Comparison of ENCODE assay signal across 16 cellular contexts in genomic region chr16:20937736-20938135, GRCh38.
"Had no signal": no experiment of that assay in that cellular context is flagged by ENCODE, and none has a peak within 500 bp of the region (broad histone marks: within the 10 kb centered on the region; RNA-seq: fewer than 3 reads in every experiment).

No MANE protein-coding gene starts in this region.

- ATAC-seq: effector memory CD8-positive, alpha-beta T cell had no signal

- H3K4me3 ChIP-seq: lower lobe of right lung, suprapubic skin, vagina had no signal

- DNase-seq: activated CD4-positive, alpha-beta T cell treated with anti-CD3 and anti-CD28 coated beads, Interleukin-2, amount 50 U/mL, for 48 hours; activated gamma-delta T cell treated with Interleukin-2 at 50 U/mL for 16 hours; cerebellar nuclear complex; effector memory CD8-positive, alpha-beta T cell; hippocampal formation; lower lobe of right lung; nephron progenitor cell; nucleus accumbens; posterior cingulate gyrus; stimulated activated CD4-positive, alpha-beta T cell treated with anti-CD3 and anti-CD28 coated beads, Interleukin-2, amount 100 ng/mL, for 24 hours; stimulated activated naive CD8-positive, alpha-beta T cell treated with anti-CD3 and anti-CD28 coated beads, Interleukin-15, Interleukin-2, amounts not matched to agents 100 U/mL and 50 U/mL, for 24 hours; SW 1271; trophoblast cell had no signal

- H3K9me3 ChIP-seq: lower lobe of right lung, suprapubic skin, vagina had no signal

- H3K4me3 Mint-ChIP-seq: effector memory CD8-positive, alpha-beta T cell; nephron progenitor cell had no signal

- H3K36me3 ChIP-seq: lower lobe of right lung, suprapubic skin, vagina had no signal

- H3K27ac ChIP-seq: lower lobe of right lung, suprapubic skin, vagina had no signal

- H3K27me3 ChIP-seq: suprapubic skin, vagina had no signal

- H3K4me1 ChIP-seq: lower lobe of right lung, suprapubic skin, vagina had no signal

- H3K36me3 Mint-ChIP-seq: activated naive CD4-positive, alpha-beta T cell treated with anti-CD3 and anti-CD28 coated beads, Interleukin-2, amount 50 U/mL, for 72 hours had no signal

- H3K9me3 Mint-ChIP-seq: activated naive CD4-positive, alpha-beta T cell treated with anti-CD3 and anti-CD28 coated beads, Interleukin-2, amount 50 U/mL, for 72 hours; effector memory CD8-positive, alpha-beta T cell; nephron progenitor cell had no signal

- H3K27ac Mint-ChIP-seq: effector memory CD8-positive, alpha-beta T cell; nephron progenitor cell had no signal
